9 cellular contexts compared by ENCODE assay signal in the genomic region with DNA sequence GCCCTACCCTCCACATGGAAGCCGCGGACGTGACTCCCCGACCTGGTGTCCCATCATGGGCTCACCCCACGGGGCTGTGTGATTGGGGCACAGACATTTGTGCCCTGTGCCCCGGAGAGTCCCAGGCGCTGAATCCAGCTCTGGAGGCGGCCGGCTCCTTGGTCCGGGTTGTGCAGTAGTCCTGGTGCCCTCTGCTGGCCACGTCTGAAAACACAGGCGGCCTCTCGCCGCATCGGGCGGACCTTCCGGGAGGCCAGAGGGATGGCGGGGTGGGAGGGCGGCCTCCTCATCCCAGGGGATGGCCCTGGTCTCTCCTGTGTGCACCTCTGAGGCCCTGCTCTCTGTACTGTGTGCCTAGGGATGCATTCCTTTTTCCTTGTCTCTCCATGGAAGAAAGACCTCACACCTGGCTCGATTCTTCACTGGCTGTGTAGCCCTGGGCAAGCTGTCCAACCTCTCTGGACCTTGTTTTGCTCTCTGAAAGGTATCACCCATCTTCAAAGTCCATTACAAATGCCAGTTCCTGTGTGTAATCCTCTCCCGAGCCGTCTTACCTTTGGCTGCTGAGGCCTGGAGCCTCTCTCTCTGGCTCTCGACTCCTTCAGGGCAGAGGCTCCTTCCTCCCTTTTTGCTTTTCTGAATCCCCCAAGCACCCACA. TPM values are rescaled to one million over a fixed set of nuclear protein-coding genes. Genes with fewer than 3 reads are reported as not detected.
DNase-seq lines count a peak whose midpoint lies in the region; ATAC-seq and TF ChIP-seq lines count a peak whose summit lies in the region.
"Had no signal": no experiment of that assay in that cellular context is flagged by ENCODE, and none has a peak within 500 bp of the region (broad histone marks: within the 10 kb centered on the region; RNA-seq: fewer than 3 reads in every experiment).

No MANE protein-coding gene starts in this region.

- peak overlapping the region in 9 of 11 experiments; percentile 3 to 74 (median 27); a peak in 12 of 22 replicates for H3K4me2 ChIP-seq in BLaER1 treated with 17β-estradiol and CSF1 and Interleukin-3, amounts not matched to agents 10 nM and 100 nM

- H3K4me1 ChIP-seq in BLaER1 treated with 17β-estradiol and CSF1 and Interleukin-3, amounts not matched to agents 10 nM and 100 nM, result peaks cover 29 to 47% (median 36%) of the 10 kb centered on the region in 10 experiments
- H3K4me1 ChIP-seq in uterus, result no peaks in the 10 kb centered on the region

- ATAC-seq in GM18868 (IDR thresholded peaks at IDR 0.05; ENCODE audit: unreplicated experiment) (peak; percentile 88), HG03097 (IDR thresholded peaks at IDR 0.05; ENCODE audit: low FRiP score, unreplicated experiment) (peak; percentile 69)

- peak; percentile 58 for DNase-seq in NCI-H345 (lab: John Stamatoyannopoulos, UW)
- peak; percentile 20 for DNase-seq in activated T-cell treated with anti-CD3 and anti-CD28 coated beads for 24 hours (ENCODE audit: low read depth)
- peak; percentile 26 for DNase-seq in fibroblast of the conjunctiva (ENCODE audit: low read depth)
- peak in 50 of 56 donors; percentile 13 to 84 (median 44) for DNase-seq in nucleus accumbens (lab: John Stamatoyannopoulos, UW)
- peak; percentile 25 to 59 for DNase-seq in uterus

- no peaks in the 10 kb centered on the region; a peak in 1 of 22 replicates for H4K20me1 ChIP-seq in BLaER1 treated with 17β-estradiol and CSF1 and Interleukin-3, amounts not matched to agents 10 nM and 100 nM

- H3K27me3 ChIP-seq in BLaER1 treated with 17β-estradiol and CSF1 and Interleukin-3, amounts not matched to agents 10 nM and 100 nM, result peaks cover 12 to 23% (median 19%) of the 10 kb centered on the region in 11 experiments; a peak in 21 of 22 replicates
- H3K27me3 ChIP-seq in uterus, result peaks cover 0 to 9% of the 10 kb centered on the region in 2 donors

- no peak for TF ChIP-seq POLR2A in uterus (IDR thresholded peaks at IDR 0.05)

- no peak overlapping the region for H3K27ac ChIP-seq in BLaER1 treated with 17β-estradiol and CSF1 and Interleukin-3, amounts not matched to agents 10 nM and 100 nM
- no peak overlapping the region for H3K27ac ChIP-seq in uterus
- H3K27ac ChIP-seq: SK-N-MC had no signal

- H3K36me3 ChIP-seq in BLaER1 treated with 17β-estradiol and CSF1 and Interleukin-3, amounts not matched to agents 10 nM and 100 nM, result no peaks in the 10 kb centered on the region
- H3K36me3 ChIP-seq in uterus, result no peaks in the 10 kb centered on the region

- H3K9ac ChIP-seq in BLaER1 treated with 17β-estradiol and CSF1 and Interleukin-3, amounts not matched to agents 10 nM and 100 nM, result no peak overlapping the region

- H3K9me3 ChIP-seq in BLaER1 treated with 17β-estradiol and CSF1 and Interleukin-3, amounts not matched to agents 10 nM and 100 nM (replicated peaks in 1 of 11), result no peaks in the 10 kb centered on the region
- H3K9me3 ChIP-seq in uterus, result no peaks in the 10 kb centered on the region

- intact Hi-C loops in uterus (cut with DNase I; ENCODE audit: low total_unique reads), result no loop called here

- no peak overlapping the region for H3K4me3 ChIP-seq in BLaER1 treated with 17β-estradiol and CSF1 and Interleukin-3, amounts not matched to agents 10 nM and 100 nM
- H3K4me3 ChIP-seq in uterus, result no peak overlapping the region
- H3K4me3 ChIP-seq: SK-N-MC had no signal

- peak; percentile 57 to 83 (median 74) for TF ChIP-seq CTCF in uterus (IDR thresholded peaks at IDR 0.05)

RNA-seq across cellular contexts. Expression of gene CELF4, which starts 27.6 kb away (rescaled TPM):
- total RNA-seq in uterus, result 1 to 10 TPM in 1 of 4 donors, under 1 TPM in 1, not detected in 2; 0.18 to 1.7 TPM
